17 cellular contexts compared by ENCODE assay signal in genomic region chr14:63164108-63164683, GRCh38. TPM values are rescaled to one million over a fixed set of nuclear protein-coding genes. Genes with fewer than 3 reads are reported as not detected.
"Had no signal": no experiment of that assay in that cellular context is flagged by ENCODE, and none has a peak within 500 bp of the region (broad histone marks: within the 10 kb centered on the region; RNA-seq: fewer than 3 reads in every experiment).

No MANE protein-coding gene starts in this region.

- H3K36me3 Mint-ChIP-seq: activated naive CD8-positive, alpha-beta T cell treated with anti-CD3 and anti-CD28 coated beads, Interleukin-2, amount 10 ng/mL, durations not matched to agents 7 days and 5 days; naive B cell had no signal

- H3K4me3 Mint-ChIP-seq: activated CD8-positive, alpha-beta T cell treated with anti-CD3 and anti-CD28 coated beads, Interleukin-2, amount 10 ng/mL, durations not matched to agents 7 days and 5 days; activated naive CD8-positive, alpha-beta T cell treated with anti-CD3 and anti-CD28 coated beads, Interleukin-2, amount 10 ng/mL, durations not matched to agents 7 days and 5 days; naive B cell; WTC11 had no signal

- H3K27ac Mint-ChIP-seq: activated CD8-positive, alpha-beta T cell treated with anti-CD3 and anti-CD28 coated beads, Interleukin-2, amount 10 ng/mL, durations not matched to agents 7 days and 5 days; activated naive CD8-positive, alpha-beta T cell treated with anti-CD3 and anti-CD28 coated beads, Interleukin-2, amount 10 ng/mL, durations not matched to agents 7 days and 5 days; naive B cell; WTC11 had no signal

- H3K9me3 ChIP-seq: thyroid gland, vagina had no signal

- H3K27me3 ChIP-seq: ascending aorta, right atrium auricular region, thyroid gland, vagina had no signal

- H3K4me1 Mint-ChIP-seq: activated naive CD8-positive, alpha-beta T cell treated with anti-CD3 and anti-CD28 coated beads, Interleukin-2, amount 10 ng/mL, durations not matched to agents 7 days and 5 days; naive B cell; WTC11 had no signal

- H3K9me3 Mint-ChIP-seq: activated naive CD8-positive, alpha-beta T cell treated with anti-CD3 and anti-CD28 coated beads, Interleukin-2, amount 10 ng/mL, durations not matched to agents 7 days and 5 days had no signal

- H3K4me3 ChIP-seq: ascending aorta, coronary artery, lung, right atrium auricular region, thyroid gland, vagina had no signal

- DNase-seq: activated CD4-positive, alpha-beta T cell treated with anti-CD3 and anti-CD28 coated beads for 48 hours; activated CD8-positive, alpha-beta memory T cell treated with anti-CD3 and anti-CD28 coated beads, Interleukin-2, amount 50 U/mL, for 48 hours; activated CD8-positive, alpha-beta T cell treated with anti-CD3 and anti-CD28 coated beads, Interleukin-2, amount 10 ng/mL, durations not matched to agents 7 days and 5 days; activated naive CD8-positive, alpha-beta T cell treated with anti-CD3 and anti-CD28 coated beads, Interleukin-2, amount 10 ng/mL, durations not matched to agents 7 days and 5 days; effector CD8-positive, alpha-beta T cell; hypothalamus; left cardiac atrium; naive B cell; posterior cingulate gyrus; small intestine; thyroid gland had no signal

- H3K27ac ChIP-seq: ascending aorta, coronary artery, right atrium auricular region, thyroid gland, vagina had no signal

- ATAC-seq: activated CD8-positive, alpha-beta T cell treated with anti-CD3 and anti-CD28 coated beads, Interleukin-2, amount 10 ng/mL, durations not matched to agents 7 days and 5 days; left cardiac atrium; WTC11 had no signal

- H3K4me1 ChIP-seq: ascending aorta, right atrium auricular region, thyroid gland, vagina had no signal

- H3K36me3 ChIP-seq: ascending aorta, right atrium auricular region, thyroid gland, vagina had no signal

- H3K27me3 Mint-ChIP-seq: activated naive CD8-positive, alpha-beta T cell treated with anti-CD3 and anti-CD28 coated beads, Interleukin-2, amount 10 ng/mL, durations not matched to agents 7 days and 5 days; naive B cell had no signal

- FAIRE-seq: small intestine had no signal

RNA-seq across cellular contexts. Expression of gene RHOJ, which starts 40.0 kb away (rescaled TPM):
- total RNA-seq: activated CD8-positive, alpha-beta T cell treated with anti-CD3 and anti-CD28 coated beads, Interleukin-2, amount 10 ng/mL, durations not matched to agents 7 days and 5 days; activated naive CD8-positive, alpha-beta T cell treated with anti-CD3 and anti-CD28 coated beads, Interleukin-2, amount 10 ng/mL, durations not matched to agents 7 days and 5 days had no signal
